8 cellular contexts compared by ENCODE assay signal in the genomic region with DNA sequence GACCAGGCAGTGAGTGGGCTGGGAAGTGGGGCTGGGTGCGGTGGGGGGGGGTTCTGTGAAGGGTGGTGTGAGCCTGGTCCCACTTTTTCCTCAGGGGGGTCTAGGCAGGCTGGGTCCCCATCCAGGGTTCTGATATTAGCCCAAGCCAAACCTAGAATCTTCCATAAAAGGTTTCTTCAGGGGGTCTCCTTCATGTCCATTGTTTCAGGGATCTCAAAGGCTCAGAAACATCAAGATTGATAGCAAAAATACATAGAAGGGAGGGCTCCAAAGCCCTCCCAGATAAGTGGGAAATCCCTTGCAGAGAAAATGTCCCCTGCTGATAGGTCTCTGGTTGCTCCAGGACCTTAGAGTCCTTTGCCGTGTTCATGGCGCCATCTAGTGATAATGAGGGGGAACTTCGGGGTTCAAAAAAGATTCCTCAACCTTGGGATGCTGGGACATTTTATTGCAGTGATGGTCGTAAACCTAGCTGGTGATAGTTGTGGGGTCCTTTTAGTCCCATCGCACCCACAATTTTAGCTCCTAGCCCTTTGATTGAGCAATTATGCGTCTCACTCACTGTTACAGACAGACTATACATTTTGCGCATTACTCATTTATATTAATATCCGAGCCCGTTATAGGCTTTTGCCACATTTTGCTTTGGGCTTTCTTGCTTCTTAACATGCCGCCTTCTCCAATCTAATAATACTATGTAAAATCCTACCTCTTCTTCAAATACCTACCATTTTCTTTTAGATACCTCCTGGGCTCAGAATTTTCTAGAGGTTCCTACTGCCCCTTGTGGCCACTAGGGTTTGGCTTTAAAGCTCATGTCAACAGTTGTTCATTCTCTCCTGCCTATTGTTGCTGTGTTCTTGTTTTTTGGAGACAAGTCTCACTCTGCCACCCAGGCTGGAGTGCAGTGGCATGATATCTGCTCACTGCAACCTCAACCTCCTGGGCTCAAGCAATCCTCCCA. TPM values are rescaled to one million over a fixed set of nuclear protein-coding genes. Genes with fewer than 3 reads are reported as not detected.
A peak's percentile ranks its signal among the peaks of the same experiment; 100 is the strongest.
DNase-seq lines count a peak whose midpoint lies in the region; ATAC-seq and TF ChIP-seq lines count a peak whose summit lies in the region.

No MANE protein-coding gene starts in this region.

- H3K4me3 ChIP-seq in AG04450 (ENCODE audit: low read depth, low read length) (no peak overlapping the region), GM12875 (ENCODE audit: low read depth, low read length) (no peak overlapping the region), colonic mucosa (no peak overlapping the region), liver (ENCODE audit: low read depth in 1 of 3, low read length in 3 of 3) (no peak overlapping the region)

- TF ChIP-seq CTCF in AG04450 (IDR thresholded peaks at IDR 0.05; ENCODE audit: low read depth, low read length) (peak; percentile 93), GM12875 (IDR thresholded peaks at IDR 0.05; ENCODE audit: borderline replicate concordance, insufficient read depth, low read depth, low read length) (peak; percentile 83), colonic mucosa (IDR thresholded peaks at IDR 0.05) (peak; percentile 72), liver (IDR thresholded peaks at IDR 0.05; ENCODE audit: low read depth, low read length, missing input control) (peak; percentile 86)

- 41% methylated on average over 11 of the region's 11 CpGs for WGBS in liver

- H3K27me3 Mint-ChIP-seq in T-helper 2 cell treated with Interferon-gamma antibody and Interleukin-4, amounts not matched to agents 5 μg/mL and 100 μg/mL, for 36 hours (ENCODE audit: low read depth), result peaks cover 5% of the 10 kb centered on the region

- POLR2A ChIA-PET in AG04450 (lab: Yijun Ruan, JAX), result interaction anchor here (0.6 to 1.2 kb wide), 4 partner anchors 117 to 148 kb away, joined by 3 to 4 read pairs (median 4); no protein-coding TSS in a partner anchor

- no peak overlapping the region for H3K9ac ChIP-seq in colonic mucosa (ENCODE audit: low read depth in 2 of 2, low read length in 2 of 2)
- no peak overlapping the region for H3K9ac ChIP-seq in liver (ENCODE audit: low read depth in 1 of 2, low read length in 2 of 2)

- no peaks in the 10 kb centered on the region for H3K9me3 Mint-ChIP-seq in T-helper 2 cell treated with Interferon-gamma antibody and Interleukin-4, amounts not matched to agents 5 μg/mL and 100 μg/mL, for 36 hours

- H3K27me3 ChIP-seq in AG04450 (ENCODE audit: control insufficient read depth, insufficient read depth, low read length) (no peaks in the 10 kb centered on the region), colonic mucosa (no peaks in the 10 kb centered on the region), liver (ENCODE audit: control insufficient read depth in 4 of 4, insufficient read depth in 4 of 4, low read length in 3 of 4) (no peaks in the 10 kb centered on the region)

- no peak overlapping the region for H3K27ac ChIP-seq in AG04450 (ENCODE audit: low read depth, low read length)
- no peak overlapping the region for H3K27ac ChIP-seq in colonic mucosa
- no peak overlapping the region for H3K27ac ChIP-seq in liver (ENCODE audit: low read depth in 1 of 2, low read length in 2 of 2)

- CTCF ChIA-PET in AG04450 (lab: Charles Lee), result interaction anchor here (0.5 to 7.1 kb wide), 63 partner anchors 8 to 356 kb away, joined by 3 to 65 read pairs (median 6); a partner anchor contains a TSS

- H3K36me3 Mint-ChIP-seq in T-helper 2 cell treated with Interferon-gamma antibody and Interleukin-4, amounts not matched to agents 5 μg/mL and 100 μg/mL, for 36 hours (ENCODE audit: low read depth), result no peaks in the 10 kb centered on the region

- H3K9me3 ChIP-seq in AG04450 (ENCODE audit: control insufficient read depth, insufficient read depth, low read length) (peaks cover 7% of the 10 kb centered on the region; the same call in 1 of the 2 replicates), colonic mucosa (no peaks in the 10 kb centered on the region), liver (ENCODE audit: control insufficient read depth in 4 of 4, low read length in 3 of 4) (no peaks in the 10 kb centered on the region)

- H3K36me3 ChIP-seq in colonic mucosa (no peaks in the 10 kb centered on the region), liver (ENCODE audit: control insufficient read depth in 4 of 4, insufficient read depth in 3 of 4, low read depth in 1 of 4, low read length in 3 of 4) (no peaks in the 10 kb centered on the region)

- intact Hi-C loops in colonic mucosa (cut with DNase I), result loop anchor here (2.0 to 10.0 kb wide), 3 partner anchors 147 to 357 kb away; no protein-coding TSS in a partner anchor

- H3K27ac Mint-ChIP-seq in T-helper 2 cell treated with Interferon-gamma antibody and Interleukin-4, amounts not matched to agents 5 μg/mL and 100 μg/mL, for 36 hours, result no peak overlapping the region

- TF ChIP-seq RAD21 in liver (IDR thresholded peaks at IDR 0.05), result peak; percentile 87 to 90

- peaks cover 4% of the 10 kb centered on the region for H3K4me1 Mint-ChIP-seq in T-helper 2 cell treated with Interferon-gamma antibody and Interleukin-4, amounts not matched to agents 5 μg/mL and 100 μg/mL, for 36 hours (ENCODE audit: low read depth)

- H3K4me1 ChIP-seq in colonic mucosa (no peaks in the 10 kb centered on the region), liver (ENCODE audit: control insufficient read depth in 4 of 4, insufficient read depth in 4 of 4, low read length in 3 of 4) (peaks cover 0 to 3% (median 0%) of the 10 kb centered on the region in 4 donors)

- DNase-seq in AG04450 (ENCODE audit: low read depth, low spot score), result peak; percentile 60
- peak; percentile 15 for DNase-seq in NCI-H2029 treated with DMSO at 0.1 percent for 48 hours (lab: John Stamatoyannopoulos, UW)
- DNase-seq in T-helper 2 cell treated with Interferon-gamma antibody and Interleukin-4, amounts not matched to agents 5 μg/mL and 100 μg/mL, for 36 hours (ENCODE audit: low spot score), result peak; percentile 35
- DNase-seq in colonic mucosa, result peak; percentile 62
- peak; percentile 47 for DNase-seq in stimulated activated naive CD8-positive, alpha-beta T cell treated with anti-CD3 and anti-CD28 coated beads, Interleukin-15, Interleukin-2, amounts not matched to agents 100 U/mL and 50 U/mL, for 24 hours

- H3K4me3 Mint-ChIP-seq in T-helper 2 cell treated with Interferon-gamma antibody and Interleukin-4, amounts not matched to agents 5 μg/mL and 100 μg/mL, for 36 hours, result no peak overlapping the region

- ATAC-seq in stimulated activated naive CD8-positive, alpha-beta T cell treated with anti-CD3 and anti-CD28 coated beads, Interleukin-15, Interleukin-2, amounts not matched to agents 100 U/mL and 50 U/mL, for 24 hours, result peak; percentile 75
- no peak for ATAC-seq in HG03457 (IDR thresholded peaks at IDR 0.05; ENCODE audit: unreplicated experiment)

TF ChIP-seq in liver, 16 proteins besides CTCF, POLR2A, EP300 and RAD21:
- TF ChIP-seq HNF4A (conservative IDR thresholded peaks at IDR 0.05) (no peak), YY1 (IDR thresholded peaks at IDR 0.05) (peak; percentile 15)

RNA-seq across cellular contexts. Expression of a gene that starts 35.1 kb away (rescaled TPM):
- polyA plus RNA-seq in AG04450 (2011; rRNA removed) (9.9 and 11.7 TPM in 2 replicates), liver (not detected)
- polyA minus RNA-seq in AG04450 (2011; rRNA and poly(A)+ RNA removed), result 26.8 and 29.3 TPM in 2 replicates
- total RNA-seq in colonic mucosa (under 1 TPM in 1 of 2 donors, not detected in 1; 0.96 TPM), liver (10 to 100 TPM in 1 of 2 donors, not detected in 1; 22.6 TPM)
